16 cellular contexts compared by ENCODE assay signal in genomic region chr17:43327834-43328420, GRCh38.
"Had no signal": no experiment of that assay in that cellular context is flagged by ENCODE, and none has a peak within 500 bp of the region (broad histone marks: within the 10 kb centered on the region; RNA-seq: fewer than 3 reads in every experiment).

No MANE protein-coding gene starts in this region.

- H3K36me3 ChIP-seq: brain microvascular endothelial cell, colonic mucosa, tibial nerve, vagina had no signal

- H3K27ac ChIP-seq: brain microvascular endothelial cell, colonic mucosa, tibial nerve, vagina had no signal

- ATAC-seq: activated CD4-positive, CD25-positive, alpha-beta regulatory T cell treated with anti-CD3 and anti-CD28 coated beads, Interleukin-2, amount 50 U/mL, for 24 hours; stimulated activated naive CD8-positive, alpha-beta T cell treated with anti-CD3 and anti-CD28 coated beads, Interleukin-15, Interleukin-2, amounts not matched to agents 100 U/mL and 50 U/mL, for 24 hours had no signal

- H3K4me3 ChIP-seq: colonic mucosa, tibial nerve, vagina had no signal

- H3K4me1 ChIP-seq: colonic mucosa, tibial nerve had no signal

- H3K27me3 ChIP-seq: brain microvascular endothelial cell, colonic mucosa, tibial nerve, vagina had no signal

- DNase-seq: activated CD4-positive, alpha-beta T cell treated with anti-CD3 and anti-CD28 coated beads, Interleukin-2, amount 50 U/mL, for 1 hour; activated naive CD4-positive, alpha-beta T cell; activated naive CD8-positive, alpha-beta T cell treated with anti-CD3 and anti-CD28 coated beads, Interleukin-2, amount 10 ng/mL, durations not matched to agents 7 days and 5 days; brain microvascular endothelial cell; central memory CD4-positive, alpha-beta T cell; colonic mucosa; midbrain; nephron progenitor cell; nucleus accumbens; posterior cingulate gyrus; retina; stimulated activated naive CD8-positive, alpha-beta T cell treated with anti-CD3 and anti-CD28 coated beads, Interleukin-15, Interleukin-2, amounts not matched to agents 100 U/mL and 50 U/mL, for 24 hours; T1000 had no signal

- H3K9me3 ChIP-seq: colonic mucosa, tibial nerve, vagina had no signal
